1 cellular context compared by ENCODE assay signal in genomic region chr5:72307968-72308852, GRCh38.
TF ChIP-seq lines count a peak whose summit lies in the region.

No MANE protein-coding gene starts in this region.

TF ChIP-seq in HCT116, 20 proteins besides CTCF, POLR2A, EP300 and RAD21 (continued from another document):
- TF ChIP-seq REST (IDR thresholded peaks at IDR 0.05; ENCODE audit: low read depth): no peak
- TF ChIP-seq FOSL1 (IDR thresholded peaks at IDR 0.05; ENCODE audit: low read depth): no peak
- TF ChIP-seq POLR2AphosphoS5 (IDR thresholded peaks at IDR 0.05; ENCODE audit: low read depth, low read length): peak; percentile 96
- no peak for TF ChIP-seq CEBPB (IDR thresholded peaks at IDR 0.05; ENCODE audit: low read depth)
- peak; percentile 77; the same call in 1 of the 2 replicates for TF ChIP-seq SP1 (IDR thresholded peaks at IDR 0.05; ENCODE audit: low read depth)
